Comparison of ENCODE assay signal across 9 cellular contexts in genomic region chr7:8131694-8132605, GRCh38.
DNase-seq lines count a peak whose midpoint lies in the region; ATAC-seq and TF ChIP-seq lines count a peak whose summit lies in the region.
"Had no signal": no experiment of that assay in that cellular context is flagged by ENCODE, and none has a peak within 500 bp of the region (broad histone marks: within the 10 kb centered on the region; RNA-seq: fewer than 3 reads in every experiment).

No MANE protein-coding gene starts in this region.

- TF ChIP-seq POLR2A in GM18505 (IDR thresholded peaks at IDR 0.05; ENCODE audit: borderline replicate concordance, extremely low read depth, insufficient read depth, insufficient read length), result peak; percentile 48
- no peak for TF ChIP-seq POLR2A in erythroblast (IDR thresholded peaks at IDR 0.05; ENCODE audit: low read length)
- TF ChIP-seq POLR2A in suprapubic skin (IDR thresholded peaks at IDR 0.05), result no peak

- H3K4me3 ChIP-seq in suprapubic skin, result no peak overlapping the region

- no peak for TF ChIP-seq EP300 in suprapubic skin (IDR thresholded peaks at IDR 0.05)

- H3K27ac ChIP-seq in suprapubic skin, result no peak overlapping the region

- H3K4me1 ChIP-seq in suprapubic skin, result no peaks in the 10 kb centered on the region

- peaks cover 3% of the 10 kb centered on the region for H3K36me3 ChIP-seq in suprapubic skin

- intact Hi-C loops in Right ventricle myocardium inferior (cut with DNase I), result no loop called here

- ATAC-seq in GM18505 (IDR thresholded peaks at IDR 0.05; ENCODE audit: unreplicated experiment) (peak; percentile 45), GM21447 (IDR thresholded peaks at IDR 0.05; ENCODE audit: unreplicated experiment) (peak; percentile 49), HG03565 (IDR thresholded peaks at IDR 0.05; ENCODE audit: unreplicated experiment) (peak; percentile 32), Right ventricle myocardium inferior (no peak)

- no peak for TF ChIP-seq CTCF in suprapubic skin (IDR thresholded peaks at IDR 0.05)

- DNase-seq in erythroblast (lab: John Stamatoyannopoulos, UW) (peak; percentile 77 to 91), suprapubic skin (ENCODE audit: low spot score in 2 of 2) (no peak), Right ventricle myocardium inferior (ENCODE audit: missing footprints) (no peak), HT-29 (ENCODE audit: low spot score) (no peak)
- DNase-seq in stimulated activated CD4-positive, alpha-beta T cell treated with anti-CD3 and anti-CD28 coated beads, Interleukin-4, amount 100 ng/mL, for 1 hour, result no peak
- DNase-seq: kidney had no signal

- no peaks in the 10 kb centered on the region for H3K9me3 ChIP-seq in suprapubic skin

- WGBS in suprapubic skin, result 64% methylated on average over 5 of the region's 5 CpGs

- H3K27me3 ChIP-seq in suprapubic skin, result no peaks in the 10 kb centered on the region

Comparison
In these comparisons a context has a peak if more than half of its experiments do, and no peak if none do; other contexts are left out.
1. DNase-seq: peak in erythroblast (2 of 2); none in stimulated activated CD4-positive, alpha-beta T cell treated with anti-CD3 and anti-CD28 coated beads, Interleukin-4, amount 100 ng/mL, for 1 hour (single experiment), suprapubic skin (0 of 2), Right ventricle myocardium inferior (single experiment) and HT-29 (single experiment).